Comparison of ENCODE assay signal across 34 cellular contexts in the genomic region with DNA sequence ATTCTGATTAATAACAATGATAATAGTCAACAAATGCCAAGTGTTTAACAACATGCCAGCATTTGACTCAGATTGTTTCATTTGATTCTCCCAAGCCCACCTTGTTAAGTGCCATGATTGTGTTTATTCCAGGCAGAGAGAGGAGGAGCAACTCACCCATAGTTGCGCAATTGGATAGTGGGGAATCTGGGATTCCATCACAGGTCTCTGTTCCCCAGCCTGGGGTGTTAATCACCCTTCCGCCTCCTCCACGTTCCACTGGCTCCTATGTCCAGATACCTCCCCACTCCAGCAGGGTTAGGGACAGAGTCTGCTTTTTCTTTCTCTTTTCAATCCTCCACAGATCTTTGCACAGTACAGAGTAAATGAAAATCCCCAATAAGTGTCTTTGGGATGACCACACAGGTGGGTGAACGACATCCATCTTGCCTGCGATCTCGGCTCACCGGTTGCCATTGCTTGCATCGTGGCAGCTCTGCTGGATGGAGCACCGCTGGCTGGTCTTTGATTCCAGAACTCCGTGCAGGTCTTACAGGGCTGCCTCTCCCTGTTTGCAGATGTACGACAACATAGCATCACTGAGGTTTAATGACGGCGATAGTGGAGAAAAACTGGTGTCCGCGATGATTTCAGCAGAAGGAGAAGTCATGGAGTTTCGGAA.
"Had no signal": no experiment of that assay in that cellular context is flagged by ENCODE, and none has a peak within 500 bp of the region (broad histone marks: within the 10 kb centered on the region; RNA-seq: fewer than 3 reads in every experiment).

No MANE protein-coding gene starts in this region.

- H3K4me3 ChIP-seq: lower lobe of right lung, mucosa of descending colon, ovary, prostate gland, sigmoid colon, stomach, thyroid gland, upper lobe of right lung had no signal

- H3K36me3 Mint-ChIP-seq: activated naive CD4-positive, alpha-beta T cell treated with anti-CD3 and anti-CD28 coated beads, Interleukin-2, amount 10 ng/mL, durations not matched to agents 7 days and 5 days; activated naive CD8-positive, alpha-beta T cell treated with anti-CD3 and anti-CD28 coated beads, Interleukin-2, amount 10 ng/mL, durations not matched to agents 7 days and 5 days; natural killer cell treated with Interleukin-12 subunit alpha and Interleukin-12 subunit beta and Interleukin-15 and Interleukin-18, amount 100 ng/mL, for 72 hours; stimulated activated naive B cell treated with anti-CD40 and anti-IgM and Interleukin-4, amounts not matched to agents 10 μg/mL and 1 μg/mL and 100 μg/mL, for 72 hours had no signal

- H3K9me3 Mint-ChIP-seq: activated naive CD4-positive, alpha-beta T cell treated with anti-CD3 and anti-CD28 coated beads, Interleukin-2, amount 10 ng/mL, durations not matched to agents 7 days and 5 days; activated naive CD8-positive, alpha-beta T cell treated with anti-CD3 and anti-CD28 coated beads, Interleukin-2, amount 10 ng/mL, durations not matched to agents 7 days and 5 days; activated T-cell treated with anti-CD3 and anti-CD28 coated beads, Interleukin-2, amount 50 U/mL, for 24 hours; effector memory CD8-positive, alpha-beta T cell; natural killer cell treated with Interleukin-12 subunit alpha and Interleukin-12 subunit beta and Interleukin-15 and Interleukin-18, amount 100 ng/mL, for 72 hours; stimulated activated naive B cell treated with anti-CD40 and anti-IgM and Interleukin-4, amounts not matched to agents 10 μg/mL and 1 μg/mL and 100 μg/mL, for 72 hours had no signal

- H3K4me1 ChIP-seq: lower lobe of right lung, prostate gland, sigmoid colon, stomach, thyroid gland, upper lobe of right lung had no signal

- H3K36me3 ChIP-seq: brain microvascular endothelial cell, lower lobe of right lung, ovary, prostate gland, sigmoid colon, stomach, thyroid gland, upper lobe of right lung had no signal

- DNase-seq: activated CD4-positive, alpha-beta T cell treated with anti-CD3 and anti-CD28 coated beads for 4 hours; activated CD4-positive, alpha-beta T cell treated with anti-CD3 and anti-CD28 coated beads, Interleukin-2, amount 50 U/mL, for 4 hours; activated CD8-positive, alpha-beta memory T cell treated with anti-CD3 and anti-CD28 coated beads, Interleukin-2, amount 50 U/mL, for 48 hours; activated gamma-delta T cell; activated naive CD4-positive, alpha-beta T cell treated with anti-CD3 and anti-CD28 coated beads, Interleukin-2, amount 10 ng/mL, durations not matched to agents 7 days and 5 days; activated naive CD8-positive, alpha-beta T cell treated with anti-CD3 and anti-CD28 coated beads, Interleukin-2, amount 10 ng/mL, durations not matched to agents 7 days and 5 days; activated T-cell treated with anti-CD3 and anti-CD28 coated beads, Interleukin-2, amount 50 U/mL, for 24 hours; amniotic stem cell; brain microvascular endothelial cell; cortex of kidney; effector memory CD8-positive, alpha-beta T cell; foreskin fibroblast; head of caudate nucleus; hippocampal formation; lower lobe of right lung; mesenchymal stem cell; mucosa of descending colon; ovary; retina; sigmoid colon; small intestine; stimulated activated CD4-positive, alpha-beta T cell treated with anti-CD3 and anti-CD28 coated beads, Interleukin-1b, Interleukin-23, amount 100 ng/mL, for 48 hours; stimulated activated naive B cell treated with anti-CD40 and anti-IgM and Interleukin-4, amounts not matched to agents 10 μg/mL and 1 μg/mL and 100 μg/mL, for 72 hours; stomach; T-helper 9 cell; thyroid gland; upper lobe of right lung had no signal

- H3K27ac Mint-ChIP-seq: activated naive CD4-positive, alpha-beta T cell treated with anti-CD3 and anti-CD28 coated beads, Interleukin-2, amount 10 ng/mL, durations not matched to agents 7 days and 5 days; activated naive CD8-positive, alpha-beta T cell treated with anti-CD3 and anti-CD28 coated beads, Interleukin-2, amount 10 ng/mL, durations not matched to agents 7 days and 5 days; activated T-cell treated with anti-CD3 and anti-CD28 coated beads, Interleukin-2, amount 50 U/mL, for 24 hours; effector memory CD8-positive, alpha-beta T cell; natural killer cell treated with Interleukin-12 subunit alpha and Interleukin-12 subunit beta and Interleukin-15 and Interleukin-18, amount 100 ng/mL, for 72 hours; stimulated activated naive B cell treated with anti-CD40 and anti-IgM and Interleukin-4, amounts not matched to agents 10 μg/mL and 1 μg/mL and 100 μg/mL, for 72 hours had no signal

- H3K4me1 Mint-ChIP-seq: activated naive CD4-positive, alpha-beta T cell treated with anti-CD3 and anti-CD28 coated beads, Interleukin-2, amount 10 ng/mL, durations not matched to agents 7 days and 5 days; activated naive CD8-positive, alpha-beta T cell treated with anti-CD3 and anti-CD28 coated beads, Interleukin-2, amount 10 ng/mL, durations not matched to agents 7 days and 5 days had no signal

- FAIRE-seq: astrocyte, endothelial cell of umbilical vein, keratinocyte, small intestine, TTC549 had no signal

- H3K27me3 ChIP-seq: brain microvascular endothelial cell, ovary, thyroid gland had no signal

- H3K4me3 Mint-ChIP-seq: activated naive CD4-positive, alpha-beta T cell treated with anti-CD3 and anti-CD28 coated beads, Interleukin-2, amount 10 ng/mL, durations not matched to agents 7 days and 5 days; activated naive CD8-positive, alpha-beta T cell treated with anti-CD3 and anti-CD28 coated beads, Interleukin-2, amount 10 ng/mL, durations not matched to agents 7 days and 5 days; activated T-cell treated with anti-CD3 and anti-CD28 coated beads, Interleukin-2, amount 50 U/mL, for 24 hours; effector memory CD8-positive, alpha-beta T cell; natural killer cell treated with Interleukin-12 subunit alpha and Interleukin-12 subunit beta and Interleukin-15 and Interleukin-18, amount 100 ng/mL, for 72 hours; stimulated activated naive B cell treated with anti-CD40 and anti-IgM and Interleukin-4, amounts not matched to agents 10 μg/mL and 1 μg/mL and 100 μg/mL, for 72 hours had no signal

- H3K27me3 Mint-ChIP-seq: activated naive CD4-positive, alpha-beta T cell treated with anti-CD3 and anti-CD28 coated beads, Interleukin-2, amount 10 ng/mL, durations not matched to agents 7 days and 5 days; activated T-cell treated with anti-CD3 and anti-CD28 coated beads, Interleukin-2, amount 50 U/mL, for 24 hours; stimulated activated naive B cell treated with anti-CD40 and anti-IgM and Interleukin-4, amounts not matched to agents 10 μg/mL and 1 μg/mL and 100 μg/mL, for 72 hours had no signal

- H3K27ac ChIP-seq: brain microvascular endothelial cell, lower lobe of right lung, ovary, prostate gland, sigmoid colon, stomach, thyroid gland, upper lobe of right lung had no signal

- ATAC-seq: effector memory CD8-positive, alpha-beta T cell; left lobe of liver; lower lobe of right lung; mucosa of descending colon; natural killer cell treated with Interleukin-12 subunit alpha and Interleukin-12 subunit beta and Interleukin-15 and Interleukin-18, amount 100 ng/mL, for 72 hours; upper lobe of right lung had no signal

- H3K9me3 ChIP-seq: lower lobe of right lung, mucosa of descending colon, ovary, prostate gland, sigmoid colon, stomach, thyroid gland, upper lobe of right lung had no signal
